ENCODE assay signal across 9 cellular contexts in the genomic region with DNA sequence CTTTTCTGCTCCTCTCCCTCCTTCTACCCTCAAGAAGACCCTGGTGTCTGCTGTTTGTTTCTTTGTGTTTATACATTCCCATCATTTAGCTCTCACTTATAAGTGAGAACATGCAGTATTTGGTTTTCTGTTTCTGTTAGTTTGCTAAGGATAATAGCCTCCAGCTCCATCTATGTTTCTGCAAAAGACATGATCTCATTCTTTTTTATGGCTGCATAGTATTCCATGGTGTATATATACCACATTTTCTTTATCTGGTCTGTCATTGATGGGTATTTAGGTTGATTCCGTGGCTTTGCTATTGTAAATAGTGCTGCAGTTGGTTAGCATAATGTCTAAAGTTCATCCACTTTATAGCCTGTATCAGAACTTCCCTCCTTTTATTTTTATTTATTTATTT. TPM values are rescaled to one million over a fixed set of nuclear protein-coding genes. Genes with fewer than 3 reads are reported as not detected.
DNase-seq lines count a peak whose midpoint lies in the region; ATAC-seq and TF ChIP-seq lines count a peak whose summit lies in the region.
"Not testable (repeated sequence)": the region's sequence is repeated elsewhere in the genome, so short reads cannot be mapped to it uniquely, and the experiment has no call there.
"Had no signal": no experiment of that assay in that cellular context is flagged by ENCODE, and none has a peak within 500 bp of the region (broad histone marks: within the 10 kb centered on the region; RNA-seq: fewer than 3 reads in every experiment).

No MANE protein-coding gene starts in this region.

- not testable (repeated sequence) for TF ChIP-seq CTCF in Panc1 (IDR thresholded peaks at IDR 0.05); WTC11 (IDR thresholded peaks at IDR 0.05); brain microvascular endothelial cell (IDR thresholded peaks at IDR 0.05; ENCODE audit: low read depth, low read length, missing control alignments); right atrium auricular region (IDR thresholded peaks at IDR 0.05); psoas muscle (IDR thresholded peaks at IDR 0.05); stomach (IDR thresholded peaks at IDR 0.05); uterus (IDR thresholded peaks at IDR 0.05)

- not testable (repeated sequence) for H3K4me3 Mint-ChIP-seq in WTC11

- not testable (repeated sequence) for H3K27me3 Mint-ChIP-seq in WTC11 (ENCODE audit: low read depth)

- H3K4me3 ChIP-seq in GM23248: peak overlapping the region; percentile 98
- H3K4me3 ChIP-seq in Panc1 (ENCODE audit: low read depth in 2 of 2, low read length in 2 of 2); brain microvascular endothelial cell (ENCODE audit: low read depth, low read length); right atrium auricular region; psoas muscle; stomach; uterus: not testable (repeated sequence)

- 100% methylated on average over 1 of the region's 1 CpG for WGBS in GM23248 (ENCODE audit: low coverage in 1 of 2, low lambda C conversion rate in 2 of 2, missing lambda C conversion rate in 2 of 2), 2 experiments
- 97 to 100% (median 99%) methylated on average over 1 of the region's 1 CpG for WGBS in psoas muscle, 3 donors
- 85 to 97% (median 87%) methylated on average over 1 of the region's 1 CpG for WGBS in stomach, 5 donors

- peaks cover 27% of the 10 kb centered on the region for H3K4me1 Mint-ChIP-seq in WTC11

- TF ChIP-seq EP300 in stomach (IDR thresholded peaks at IDR 0.05): not testable (repeated sequence)

- DNase-seq in GM23248; Panc1 (ENCODE audit: low read depth, low spot score); WTC11 (ENCODE audit: low spot score); brain microvascular endothelial cell; right atrium auricular region (ENCODE audit: low spot score); psoas muscle; stomach; uterus: not testable (repeated sequence)

- CTCF ChIA-PET in Panc1 (lab: Charles Lee); WTC11 (lab: Charles Lee): not testable (repeated sequence)

- not testable (repeated sequence) for H3K27me3 ChIP-seq in GM23248 (replicated peaks; ENCODE audit: insufficient read depth); Panc1 (ENCODE audit: control insufficient read depth, insufficient read depth, low read length); brain microvascular endothelial cell (replicated peaks); right atrium auricular region; psoas muscle (ENCODE audit: insufficient read depth in 3 of 3, low read length in 2 of 3); stomach; uterus

- H3K9me3 ChIP-seq in GM23248 (ENCODE audit: low read depth); Panc1 (ENCODE audit: control insufficient read depth, insufficient read depth, low read depth, low read length); right atrium auricular region; psoas muscle; stomach; uterus: not testable (repeated sequence)

- not testable (repeated sequence) for H3K27ac Mint-ChIP-seq in WTC11

- not testable (repeated sequence) for H3K36me3 Mint-ChIP-seq in WTC11

- peak overlapping the region; percentile 98 for H3K4me2 ChIP-seq in GM23248 (ENCODE audit: unreplicated experiment)

- not testable (repeated sequence) for H3K9me2 ChIP-seq in GM23248 (ENCODE audit: insufficient read depth)

- H3K36me3 ChIP-seq in GM23248 (ENCODE audit: low read depth): peaks cover 33% of the 10 kb centered on the region
- H3K36me3 ChIP-seq in Panc1 (ENCODE audit: control insufficient read depth, insufficient read depth, low read length); brain microvascular endothelial cell (replicated peaks); right atrium auricular region; psoas muscle (ENCODE audit: insufficient read depth in 1 of 2, low read depth in 1 of 2); stomach; uterus: not testable (repeated sequence)

- H3F3A ChIP-seq in GM23248 (ENCODE audit: insufficient read depth): peaks cover 80% of the 10 kb centered on the region

- peaks cover 90% of the 10 kb centered on the region for H3K79me2 ChIP-seq in GM23248 (ENCODE audit: insufficient read depth)

- POLR2A ChIA-PET in Panc1 (lab: Charles Lee); WTC11 (lab: Charles Lee): not testable (repeated sequence)

- not testable (repeated sequence) for H2AFZ ChIP-seq in GM23248

- H3K27ac ChIP-seq in GM23248 (peak overlapping the region; percentile 98), Panc1 (ENCODE audit: low read length) (peak overlapping the region; percentile 99), brain microvascular endothelial cell (peak overlapping the region; percentile 94), right atrium auricular region (peak overlapping the region; percentile 95 to 96), psoas muscle (peak overlapping the region; percentile 99), stomach (peak overlapping the region in 4 of 5 donors; percentile 85 to 97 (median 94)), uterus (peak overlapping the region; percentile 95 to 96)

- not testable (repeated sequence) for BruUV-seq in Panc1 (replicated peaks; lab: Mats Ljungman, UMichigan)

- in situ Hi-C loops in GM23248 (cut with MboI); Panc1 (cut with HindIII; ENCODE audit: low pct_unique_long_range_greater_than_20kb, low sequenced_read_pairs); brain microvascular endothelial cell (cut with HindIII; ENCODE audit: low pct_ligation_motif_present, low sequenced_read_pairs): not testable (repeated sequence)

- not testable (repeated sequence) for H4K20me1 ChIP-seq in GM23248 (ENCODE audit: insufficient read depth)

- H3K4me1 ChIP-seq in GM23248 (ENCODE audit: insufficient read depth) (peaks cover 31% of the 10 kb centered on the region), Panc1 (ENCODE audit: control insufficient read depth, insufficient read depth, low read length) (peaks cover 25% of the 10 kb centered on the region), right atrium auricular region (peaks cover 0 to 60% of the 10 kb centered on the region in 2 donors), psoas muscle (peaks cover 41% of the 10 kb centered on the region), stomach (peaks cover 13 to 49% (median 34%) of the 10 kb centered on the region in 4 donors)
- H3K4me1 ChIP-seq in uterus: not testable (repeated sequence)

- peak overlapping the region; percentile 95 for H3K9ac ChIP-seq in GM23248

- intact Hi-C loops in Panc1 (cut with micrococcal nuclease; ENCODE audit: unreplicated experiment); psoas muscle (cut with DNase I); stomach (cut with DNase I; ENCODE audit: low total_unique reads); uterus (cut with DNase I; ENCODE audit: low total_unique reads): not testable (repeated sequence)

- not testable (repeated sequence) for ATAC-seq in Panc1, WTC11, psoas muscle

- peaks cover 10% of the 10 kb centered on the region for H3K9me3 Mint-ChIP-seq in WTC11

- TF ChIP-seq POLR2A in stomach (IDR thresholded peaks at IDR 0.05); uterus (IDR thresholded peaks at IDR 0.05): not testable (repeated sequence)

TF ChIP-seq in WTC11, 78 proteins besides CTCF, POLR2A, EP300 and RAD21:
- TF ChIP-seq GTF2I (CRISPR knock-in tag; conservative IDR thresholded peaks at IDR 0.05): 0 out of 2 replicates have a peak, but pooled peaks have one; percentile 37

RNA-seq across cellular contexts. Expression of gene RUSC2, which starts 3.2 kb away (rescaled TPM):
- total RNA-seq in GM23248 (2014; rRNA removed; shearing (Covaris generic)): 74.0 and 78.4 TPM in 2 replicates
- 31.7 and 34.0 TPM in 2 replicates for polyA plus RNA-seq in GM23248 (2016; fragmentation: Nextera tagmentation; extraction: Ambion mirVana)
- total RNA-seq in Panc1 (2021; ENCODE audit: unreplicated experiment): 49.9 TPM
- 30.4 TPM for polyA plus RNA-seq in Panc1 (2012; ENCODE audit: insufficient read length)
- 7.3 to 9.4 TPM (median 8.7 TPM) in 3 replicates for total RNA-seq in WTC11 (2021)
- 10 to 100 TPM; 33.0 to 49.1 TPM for total RNA-seq in right atrium auricular region
- 100 to 1,000 TPM in 1 of 4 donors, 10 to 100 TPM in 3; 34.4 to 101 (median 72.1) TPM for total RNA-seq in psoas muscle
- polyA plus RNA-seq in psoas muscle: 10 to 100 TPM; 37.1 to 53.9 (median 45.7) TPM
- 10 to 100 TPM in 2 of 5 donors, 1 to 10 TPM in 3; 3.8 to 34.8 (median 9.9) TPM for total RNA-seq in stomach
- 1 to 10 TPM; 3.4 to 6.6 (median 6.5) TPM for polyA plus RNA-seq in stomach
- 10 to 100 TPM in 3 of 4 donors, 1 to 10 TPM in 1; 10.0 to 60.2 (median 16.8) TPM for total RNA-seq in uterus
- polyA plus RNA-seq: CD8-positive, alpha-beta memory T cell had no signal
